In genomic region chr6:34491091-34491430, GRCh38 we compare ENCODE assay signal across 13 cellular contexts. TPM values are rescaled to one million over a fixed set of nuclear protein-coding genes. Genes with fewer than 3 reads are reported as not detected.
DNase-seq lines count a peak whose midpoint lies in the region; ATAC-seq, FAIRE-seq and TF ChIP-seq lines count a peak whose summit lies in the region.
"Had no signal": no experiment of that assay in that cellular context is flagged by ENCODE, and none has a peak within 500 bp of the region (broad histone marks: within the 10 kb centered on the region; RNA-seq: fewer than 3 reads in every experiment).

No MANE protein-coding gene starts in this region.

- no peak overlapping the region for H3K4me2 ChIP-seq in neural progenitor cell

- no peaks in the 10 kb centered on the region for H3K36me3 Mint-ChIP-seq in neural progenitor cell

- H3K27me3 ChIP-seq in bronchial epithelial cell (ENCODE audit: control insufficient read depth, insufficient read depth, low read length) = no peaks in the 10 kb centered on the region
- no peaks in the 10 kb centered on the region for H3K27me3 ChIP-seq in neural progenitor cell
- no peaks in the 10 kb centered on the region for H3K27me3 ChIP-seq in Peyer's patch
- H3K27me3 ChIP-seq: testis had no signal

- no peak for ATAC-seq in HG02884 (IDR thresholded peaks at IDR 0.05; ENCODE audit: unreplicated experiment)
- ATAC-seq: activated T-cell treated with anti-CD3 and anti-CD28 coated beads, Interleukin-2, amount 50 U/mL, for 4 hours had no signal

- DNase-seq in GM03348 (ENCODE audit: low spot score) = peak; percentile 83
- peak; percentile 37 for DNase-seq in NCI-H1436 treated with DMSO at 0.1 percent for 48 hours (lab: John Stamatoyannopoulos, UW)
- DNase-seq in bronchial epithelial cell (ENCODE audit: low read depth) = peak; percentile 8
- no peak for DNase-seq in neural progenitor cell (ENCODE audit: low spot score)
- DNase-seq in H4 (ENCODE audit: low spot score) = no peak
- no peak for DNase-seq in Peyer's patch
- DNase-seq in RCC 7860 (ENCODE audit: low spot score) = no peak
- DNase-seq: activated T-cell treated with anti-CD3 and anti-CD28 coated beads, Interleukin-2, amount 50 U/mL, for 4 hours; effector CD8-positive, alpha-beta T cell; NCI-H1105 treated with DMSO at 0.1 percent for 48 hours; testis had no signal

- H3F3A ChIP-seq in neural progenitor cell (ENCODE audit: low read depth) = no peaks in the 10 kb centered on the region

- H3K4me1 Mint-ChIP-seq in neural progenitor cell = peaks cover 8% of the 10 kb centered on the region

- no peak overlapping the region for H3K27ac ChIP-seq in neural progenitor cell
- H3K27ac ChIP-seq in Peyer's patch = no peak overlapping the region

- no peak for FAIRE-seq in bronchial epithelial cell (lab: Jason Lieb, UNC)
- no peak for FAIRE-seq in RCC 7860 (lab: Jason Lieb, UNC)

- H3K27ac Mint-ChIP-seq in neural progenitor cell = peak overlapping the region; percentile 74

- H3K27me3 Mint-ChIP-seq in neural progenitor cell (ENCODE audit: insufficient read depth, low read depth) = peaks cover 10% of the 10 kb centered on the region

- no peaks in the 10 kb centered on the region for H3K9me3 Mint-ChIP-seq in neural progenitor cell
- H3K9me3 Mint-ChIP-seq: activated T-cell treated with anti-CD3 and anti-CD28 coated beads, Interleukin-2, amount 50 U/mL, for 4 hours had no signal

- TF ChIP-seq CTCF in bronchial epithelial cell (IDR thresholded peaks at IDR 0.05; ENCODE audit: insufficient read depth, low read length, severe bottlenecking) (no peak), neural progenitor cell (IDR thresholded peaks at IDR 0.05) (no peak), Peyer's patch (IDR thresholded peaks at IDR 0.05) (no peak)

- H3K36me3 ChIP-seq in bronchial epithelial cell (ENCODE audit: control insufficient read depth, insufficient read depth, low read length) (no peaks in the 10 kb centered on the region), neural progenitor cell (no peaks in the 10 kb centered on the region), Peyer's patch (no peaks in the 10 kb centered on the region)

- H3K79me2 ChIP-seq in neural progenitor cell (ENCODE audit: low read depth) = no peaks in the 10 kb centered on the region

- H4K20me1 ChIP-seq in neural progenitor cell (ENCODE audit: low read depth) = no peaks in the 10 kb centered on the region

- H3K9me3 ChIP-seq in neural progenitor cell (ENCODE audit: low read depth) = no peaks in the 10 kb centered on the region
- no peaks in the 10 kb centered on the region for H3K9me3 ChIP-seq in Peyer's patch
- H3K9me3 ChIP-seq: testis had no signal

- H2AFZ ChIP-seq in neural progenitor cell (replicated peaks) = no peak overlapping the region

- TF ChIP-seq POLR2A in Peyer's patch (IDR thresholded peaks at IDR 0.05) = no peak

- H3K9ac ChIP-seq in neural progenitor cell = no peak overlapping the region

- H3K4me1 ChIP-seq in neural progenitor cell = peaks cover 4% of the 10 kb centered on the region
- H3K4me1 ChIP-seq in Peyer's patch = no peaks in the 10 kb centered on the region
- H3K4me1 ChIP-seq: testis had no signal

- H3K4me3 ChIP-seq in bronchial epithelial cell (ENCODE audit: low read depth, low read length) (no peak overlapping the region), neural progenitor cell (no peak overlapping the region), Peyer's patch (no peak overlapping the region)
- H3K4me3 ChIP-seq: lung, testis had no signal

- no peak overlapping the region for H3K4me3 Mint-ChIP-seq in neural progenitor cell
- H3K4me3 Mint-ChIP-seq: activated T-cell treated with anti-CD3 and anti-CD28 coated beads, Interleukin-2, amount 50 U/mL, for 4 hours had no signal

RNA-seq across cellular contexts. Expression of gene PACSIN1, which starts 25.2 kb away (rescaled TPM):
- total RNA-seq in bronchial epithelial cell (not detected in 2 replicates), neural progenitor cell (ENCODE audit: low replicate concordance) (0.41 and 1.8 TPM in 2 replicates), Peyer's patch (1 to 10 TPM in 1 of 4 donors, under 1 TPM in 2, not detected in 1; 0.28 to 9.9 (median 0.40) TPM)
- not detected in 2 replicates for total RNA-seq in H4 (2014; rRNA removed; shearing (Covaris generic))

Comparison
In these comparisons a context has a peak if more than half of its experiments do, and no peak if none do; other contexts are left out.
1. DNase-seq: peak in GM03348 (single experiment), NCI-H1436 treated with DMSO at 0.1 percent for 48 hours (single experiment) and bronchial epithelial cell (single experiment); none in neural progenitor cell (single experiment), H4 (single experiment), Peyer's patch (0 of 3) and RCC 7860 (single experiment).